In the genomic region with DNA sequence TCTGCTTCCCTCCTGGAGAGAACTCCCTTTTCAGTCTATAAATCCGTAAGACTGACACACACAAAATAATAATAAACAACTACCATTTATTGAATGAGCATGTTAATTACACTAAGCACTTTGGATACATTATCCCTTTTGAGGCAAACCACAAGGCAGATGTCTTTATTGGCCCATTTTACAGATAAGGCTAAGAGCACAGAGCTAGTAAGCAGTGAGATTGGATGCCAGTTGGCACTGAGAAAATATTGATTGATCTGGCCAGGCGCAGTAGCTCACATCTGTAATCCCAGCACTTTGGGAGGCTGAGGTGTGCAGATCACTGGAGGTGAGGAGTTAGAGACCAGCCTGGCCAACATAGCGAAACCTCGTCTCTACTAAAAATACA, we compare ENCODE assay signal across 1 cellular context.
TF ChIP-seq lines count a peak whose summit lies in the region.

No MANE protein-coding gene starts in this region.

TF ChIP-seq in HepG2, 621 proteins besides CTCF, POLR2A, EP300 and RAD21 (continued from another document):
- TF ChIP-seq, protein P1, sequence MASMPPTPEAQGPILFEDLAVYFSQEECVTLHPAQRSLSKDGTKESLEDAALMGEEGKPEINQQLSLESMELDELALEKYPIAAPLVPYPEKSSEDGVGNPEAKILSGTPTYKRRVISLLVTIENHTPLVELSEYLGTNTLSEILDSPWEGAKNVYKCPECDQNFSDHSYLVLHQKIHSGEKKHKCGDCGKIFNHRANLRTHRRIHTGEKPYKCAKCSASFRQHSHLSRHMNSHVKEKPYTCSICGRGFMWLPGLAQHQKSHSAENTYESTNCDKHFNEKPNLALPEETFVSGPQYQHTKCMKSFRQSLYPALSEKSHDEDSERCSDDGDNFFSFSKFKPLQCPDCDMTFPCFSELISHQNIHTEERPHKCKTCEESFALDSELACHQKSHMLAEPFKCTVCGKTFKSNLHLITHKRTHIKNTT (CRISPR knock-in tag; IDR thresholded peaks at IDR 0.05), result no peak
- no peak for TF ChIP-seq PRMT3 (CRISPR knock-in tag; IDR thresholded peaks at IDR 0.05; ENCODE audit: borderline replicate concordance, low read depth)
- TF ChIP-seq ZNF3 (CRISPR knock-in tag; IDR thresholded peaks at IDR 0.05), result no peak
TF ChIP-seq in HepG2: peak in this region for 4.
